ENCODE assay signal across 10 cellular contexts in genomic region chr12:105357162-105357691, GRCh38. TPM values are rescaled to one million over a fixed set of nuclear protein-coding genes. Genes with fewer than 3 reads are reported as not detected.
DNase-seq lines count a peak whose midpoint lies in the region; ATAC-seq, FAIRE-seq and TF ChIP-seq lines count a peak whose summit lies in the region.
"Had no signal": no experiment of that assay in that cellular context is flagged by ENCODE, and none has a peak within 500 bp of the region (broad histone marks: within the 10 kb centered on the region; RNA-seq: fewer than 3 reads in every experiment).

No MANE protein-coding gene starts in this region.

- H3K4me3 ChIP-seq in small intestine (ENCODE audit: low read depth in 1 of 2, low read length in 2 of 2) (no peak overlapping the region), lower lobe of right lung (no peak overlapping the region)

- H3K9me3 ChIP-seq in small intestine (ENCODE audit: control insufficient read depth, low read depth) = no peaks in the 10 kb centered on the region
- no peaks in the 10 kb centered on the region for H3K9me3 ChIP-seq in lower lobe of right lung

- no peak for FAIRE-seq in small intestine (lab: Jason Lieb, UNC)

- H3K27me3 ChIP-seq in small intestine (ENCODE audit: control insufficient read depth in 2 of 2, insufficient read depth in 2 of 2, low read length in 2 of 2) = no peaks in the 10 kb centered on the region
- H3K27me3 ChIP-seq in lower lobe of right lung (ENCODE audit: low read depth) = no peaks in the 10 kb centered on the region

- CTCF ChIA-PET in RWPE1 (lab: Yijun Ruan, JAX) = interaction anchor here (1.2 kb wide), 1 partner anchor 12 kb away, joined by 4 read pairs; no protein-coding TSS in a partner anchor

- H3K36me3 ChIP-seq in small intestine (ENCODE audit: control insufficient read depth in 2 of 2, insufficient read depth in 2 of 2, low read length in 2 of 2) (no peaks in the 10 kb centered on the region), lower lobe of right lung (no peaks in the 10 kb centered on the region)

- TF ChIP-seq CTCF in RWPE1 (conservative IDR thresholded peaks at IDR 0.05; ENCODE audit: low read depth) (no peak), lower lobe of right lung (IDR thresholded peaks at IDR 0.05) (no peak)

- POLR2A ChIA-PET in RWPE1 (lab: Yijun Ruan, JAX; ENCODE audit: low non-redundant PET) = no interaction called here

- 22 to 48% (median 36%) methylated on average over 6 of the region's 6 CpGs for WGBS in small intestine, 3 donors

- intact Hi-C loops in lower lobe of right lung (cut with DNase I) = no loop called here

- H3K27ac ChIP-seq in RWPE1 = no peak overlapping the region
- H3K27ac ChIP-seq in small intestine (ENCODE audit: low read depth in 1 of 2, low read length in 1 of 2) = no peak overlapping the region
- H3K27ac ChIP-seq in lower lobe of right lung = no peak overlapping the region
- H3K27ac ChIP-seq: 22Rv1, epithelial cell of prostate had no signal

- DNase-seq in NCI-H2107 treated with DMSO at 0.1 percent for 48 hours (lab: John Stamatoyannopoulos, UW; ENCODE audit: unreplicated experiment) = peak; percentile 19
- DNase-seq in NCI-H2107 (lab: John Stamatoyannopoulos, UW) = no peak
- peak; percentile 6 for DNase-seq in RWPE1 (ENCODE audit: low spot score)
- DNase-seq in small intestine = peak; percentile 12
- DNase-seq in stimulated activated CD4-positive, alpha-beta T cell treated with anti-CD3 and anti-CD28 coated beads, Interleukin-1b, Interleukin-23, amount 100 ng/mL, for 48 hours = no peak
- no peak for DNase-seq in lower lobe of right lung
- no peak for DNase-seq in stimulated activated CD4-positive, alpha-beta T cell treated with anti-CD3 and anti-CD28 coated beads, Interleukin-2, amount 100 ng/mL, for 48 hours

- ATAC-seq in HG02852 (IDR thresholded peaks at IDR 0.05; ENCODE audit: unreplicated experiment) (peak; percentile 81), lower lobe of right lung (no peak)

- H3K4me1 ChIP-seq in small intestine (ENCODE audit: control insufficient read depth in 2 of 2, insufficient read depth in 1 of 2, low read depth in 1 of 2, low read length in 1 of 2) (peaks cover 0 to 2% of the 10 kb centered on the region in 2 donors), lower lobe of right lung (no peaks in the 10 kb centered on the region)

RNA-seq across cellular contexts. Expression of gene C12orf75, which starts 26.7 kb away (rescaled TPM):
- 10 to 100 TPM; 14.2 to 44.7 (median 29.5) TPM for polyA plus RNA-seq in small intestine
- 14.2 TPM for total RNA-seq in lower lobe of right lung

Comparison
In these comparisons a context has a peak if more than half of its experiments do, and no peak if none do; other contexts are left out.
1. DNase-seq: peak in NCI-H2107 treated with DMSO at 0.1 percent for 48 hours (single experiment), RWPE1 (single experiment) and small intestine (single experiment); none in NCI-H2107 (single experiment), stimulated activated CD4-positive, alpha-beta T cell treated with anti-CD3 and anti-CD28 coated beads, Interleukin-1b, Interleukin-23, amount 100 ng/mL, for 48 hours (single experiment), lower lobe of right lung (single experiment) and stimulated activated CD4-positive, alpha-beta T cell treated with anti-CD3 and anti-CD28 coated beads, Interleukin-2, amount 100 ng/mL, for 48 hours (0 of 2).